In the genomic region with DNA sequence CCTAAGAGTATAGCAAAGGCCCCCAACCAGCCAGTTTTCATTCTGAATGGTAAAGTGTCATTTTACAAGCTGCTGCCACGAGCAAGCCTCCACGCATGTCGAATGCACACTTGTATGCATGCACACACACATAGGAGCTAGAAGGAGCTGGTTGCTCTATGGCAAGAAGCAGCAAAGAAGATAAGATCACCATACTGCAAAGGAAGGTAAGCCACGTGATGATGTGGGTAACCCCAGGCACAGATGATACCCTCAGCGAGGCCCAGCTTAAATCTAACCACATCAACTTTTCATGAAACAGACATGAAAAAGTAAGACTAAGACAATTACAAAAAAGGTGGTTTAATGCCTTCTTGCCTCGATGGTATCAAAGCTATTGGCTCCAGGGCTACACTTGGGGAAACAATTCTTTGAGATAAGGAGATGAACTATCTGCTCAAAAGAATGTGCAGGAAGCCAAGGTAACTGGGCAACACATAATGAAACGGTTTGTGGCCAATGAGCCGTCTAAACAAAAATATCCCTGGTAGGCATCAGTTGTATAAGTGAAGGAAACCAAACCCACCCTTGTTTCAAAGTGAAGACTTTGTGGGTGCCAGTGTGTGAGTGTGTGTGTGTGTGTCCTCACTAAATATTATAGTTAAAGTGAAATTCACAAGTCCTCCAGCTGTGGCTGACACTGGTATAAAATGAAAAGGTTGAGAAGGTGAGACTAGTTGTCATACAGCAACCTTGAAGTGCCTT, we compare ENCODE assay signal across 14 cellular contexts.
DNase-seq lines count a peak whose midpoint lies in the region; ATAC-seq and TF ChIP-seq lines count a peak whose summit lies in the region.
"Had no signal": no experiment of that assay in that cellular context is flagged by ENCODE, and none has a peak within 500 bp of the region (broad histone marks: within the 10 kb centered on the region; RNA-seq: fewer than 3 reads in every experiment).

No MANE protein-coding gene starts in this region.

- no peak overlapping the region for H3K9ac ChIP-seq in mammary epithelial cell (ENCODE audit: insufficient read depth, low read length)
- H3K9ac ChIP-seq: BLaER1 treated with 17β-estradiol and CSF1 and Interleukin-3, amounts not matched to agents 10 nM and 100 nM; KMS-11 had no signal

- no peaks in the 10 kb centered on the region for H3K36me3 Mint-ChIP-seq in activated naive CD8-positive, alpha-beta T cell treated with anti-CD3 and anti-CD28 coated beads, Interleukin-2, amount 50 U/mL, for 24 hours (ENCODE audit: low read depth)

- no peaks in the 10 kb centered on the region for H3K9me3 Mint-ChIP-seq in activated naive CD8-positive, alpha-beta T cell treated with anti-CD3 and anti-CD28 coated beads, Interleukin-2, amount 50 U/mL, for 24 hours

- no peaks in the 10 kb centered on the region for H3K27me3 ChIP-seq in mammary epithelial cell (ENCODE audit: insufficient read depth, low read length)
- H3K27me3 ChIP-seq: BLaER1 treated with 17β-estradiol and CSF1 and Interleukin-3, amounts not matched to agents 10 nM and 100 nM; thyroid gland had no signal

- intact Hi-C loops in mammary epithelial cell (cut with micrococcal nuclease) = no loop called here

- no peak overlapping the region for H3K4me2 ChIP-seq in mammary epithelial cell (ENCODE audit: insufficient read depth, low read depth, low read length)
- H3K4me2 ChIP-seq: KMS-11, PC-9 had no signal

- WGBS in mammary epithelial cell (ENCODE audit: low coverage, missing lambda C conversion rate) = 63% methylated on average over 8 of the region's 8 CpGs

- DNase-seq in T-helper 1 cell (peak; percentile 22 to 85 (median 66)), foreskin fibroblast (no peak), mammary epithelial cell (no peak), cortex of kidney (lab: John Stamatoyannopoulos, UW) (no peak)
- peak; percentile 46 for DNase-seq in activated CD8-positive, alpha-beta memory T cell treated with anti-CD3 and anti-CD28 coated beads, Interleukin-2, amount 50 U/mL, for 1 hour (ENCODE audit: extremely low read depth)
- peak; percentile 46 for DNase-seq in activated naive CD8-positive, alpha-beta T cell treated with anti-CD3 and anti-CD28 coated beads, Interleukin-2, amount 50 U/mL, for 24 hours
- peak; percentile 9 to 30 for DNase-seq in stimulated activated CD8-positive, alpha-beta memory T cell treated with anti-CD3 and anti-CD28 coated beads, Interleukin-2, amount 100 ng/mL, for 48 hours (ENCODE audit: low read depth in 2 of 2)
- DNase-seq: NCI-H2107, PC-9, thyroid gland had no signal

- no TSS peak for BruUV-seq in mammary epithelial cell (replicated peaks; lab: Mats Ljungman, UMichigan)

- CTCF ChIA-PET in mammary epithelial cell (lab: Charles Lee; ENCODE audit: low non-redundant PET) = no interaction called here

- dilution Hi-C loops in mammary epithelial cell (cut with HindIII; ENCODE audit: low sequenced_read_pairs) = no loop called here

- H3K4me3 ChIP-seq in foreskin fibroblast (ENCODE audit: low read depth in 1 of 2, low read length in 2 of 2) (no peak overlapping the region), mammary epithelial cell (replicated peaks in 1 of 3; ENCODE audit: insufficient read depth in 1 of 3, low read depth in 2 of 3, low read length in 3 of 3) (no peak overlapping the region)
- H3K4me3 ChIP-seq: BLaER1 treated with 17β-estradiol and CSF1 and Interleukin-3, amounts not matched to agents 10 nM and 100 nM; HAP-1; PC-9; thyroid gland had no signal

- H3K36me3 ChIP-seq in mammary epithelial cell (ENCODE audit: insufficient read depth, low read length) = no peaks in the 10 kb centered on the region
- H3K36me3 ChIP-seq: BLaER1 treated with 17β-estradiol and CSF1 and Interleukin-3, amounts not matched to agents 10 nM and 100 nM; HAP-1; thyroid gland had no signal

- no peaks in the 10 kb centered on the region for H3K4me1 ChIP-seq in mammary epithelial cell (ENCODE audit: insufficient read depth, low read length)
- H3K4me1 ChIP-seq: BLaER1 treated with 17β-estradiol and CSF1 and Interleukin-3, amounts not matched to agents 10 nM and 100 nM; HAP-1; thyroid gland had no signal

- no peak overlapping the region for H2AFZ ChIP-seq in mammary epithelial cell (ENCODE audit: low read depth, low read length)
- H2AFZ ChIP-seq: PC-9 had no signal

- no peak overlapping the region for H3K27ac ChIP-seq in mammary epithelial cell (ENCODE audit: insufficient read depth, low read depth, low read length)
- H3K27ac ChIP-seq: BLaER1 treated with 17β-estradiol and CSF1 and Interleukin-3, amounts not matched to agents 10 nM and 100 nM; KMS-11; PC-9; thyroid gland had no signal

- H3K4me1 Mint-ChIP-seq in activated naive CD8-positive, alpha-beta T cell treated with anti-CD3 and anti-CD28 coated beads, Interleukin-2, amount 50 U/mL, for 24 hours = peaks cover 72% of the 10 kb centered on the region

- peak overlapping the region; percentile 27 for H3K4me3 Mint-ChIP-seq in activated naive CD8-positive, alpha-beta T cell treated with anti-CD3 and anti-CD28 coated beads, Interleukin-2, amount 50 U/mL, for 24 hours

- H3K79me2 ChIP-seq in mammary epithelial cell (ENCODE audit: insufficient read depth, low read length) = no peaks in the 10 kb centered on the region

- in situ Hi-C loops in mammary epithelial cell (cut with MboI; ENCODE audit: low sequenced_read_pairs in 2 of 2) = no loop called here

- peak; percentile 73 for ATAC-seq in activated naive CD8-positive, alpha-beta T cell treated with anti-CD3 and anti-CD28 coated beads, Interleukin-2, amount 50 U/mL, for 24 hours
- no peak for ATAC-seq in GM21737 (IDR thresholded peaks at IDR 0.05; ENCODE audit: unreplicated experiment)

- TF ChIP-seq CTCF in foreskin fibroblast (IDR thresholded peaks at IDR 0.05; ENCODE audit: low read depth, low read length) (no peak), mammary epithelial cell (conservative IDR thresholded peaks at IDR 0.05 in 1 of 2, IDR thresholded peaks at IDR 0.05 in 1 of 2; ENCODE audit: extremely low read depth in 1 of 2, insufficient read depth in 1 of 2, low read depth in 1 of 2, low read length in 2 of 2) (no peak)

- H4K20me1 ChIP-seq in mammary epithelial cell (ENCODE audit: insufficient read depth, low read length) = no peaks in the 10 kb centered on the region
- H4K20me1 ChIP-seq: BLaER1 treated with 17β-estradiol and CSF1 and Interleukin-3, amounts not matched to agents 10 nM and 100 nM had no signal

- peak overlapping the region; percentile 45 for H3K27ac Mint-ChIP-seq in activated naive CD8-positive, alpha-beta T cell treated with anti-CD3 and anti-CD28 coated beads, Interleukin-2, amount 50 U/mL, for 24 hours

- H3K9me3 ChIP-seq in mammary epithelial cell (replicated peaks; ENCODE audit: insufficient read depth, low read length) = no peaks in the 10 kb centered on the region
- H3K9me3 ChIP-seq: BLaER1 treated with 17β-estradiol and CSF1 and Interleukin-3, amounts not matched to agents 10 nM and 100 nM; thyroid gland had no signal

- peaks cover 5% of the 10 kb centered on the region for H3K27me3 Mint-ChIP-seq in activated naive CD8-positive, alpha-beta T cell treated with anti-CD3 and anti-CD28 coated beads, Interleukin-2, amount 50 U/mL, for 24 hours

Comparison
In these comparisons a context has a peak if more than half of its experiments do, and no peak if none do; other contexts are left out.
1. DNase-seq: peak in T-helper 1 cell (5 of 5), activated CD8-positive, alpha-beta memory T cell treated with anti-CD3 and anti-CD28 coated beads, Interleukin-2, amount 50 U/mL, for 1 hour (single experiment), activated naive CD8-positive, alpha-beta T cell treated with anti-CD3 and anti-CD28 coated beads, Interleukin-2, amount 50 U/mL, for 24 hours (single experiment) and stimulated activated CD8-positive, alpha-beta memory T cell treated with anti-CD3 and anti-CD28 coated beads, Interleukin-2, amount 100 ng/mL, for 48 hours (2 of 2); none in foreskin fibroblast (0 of 2), mammary epithelial cell (single experiment) and cortex of kidney (single experiment).